1 cellular context compared by ENCODE assay signal in the genomic region with DNA sequence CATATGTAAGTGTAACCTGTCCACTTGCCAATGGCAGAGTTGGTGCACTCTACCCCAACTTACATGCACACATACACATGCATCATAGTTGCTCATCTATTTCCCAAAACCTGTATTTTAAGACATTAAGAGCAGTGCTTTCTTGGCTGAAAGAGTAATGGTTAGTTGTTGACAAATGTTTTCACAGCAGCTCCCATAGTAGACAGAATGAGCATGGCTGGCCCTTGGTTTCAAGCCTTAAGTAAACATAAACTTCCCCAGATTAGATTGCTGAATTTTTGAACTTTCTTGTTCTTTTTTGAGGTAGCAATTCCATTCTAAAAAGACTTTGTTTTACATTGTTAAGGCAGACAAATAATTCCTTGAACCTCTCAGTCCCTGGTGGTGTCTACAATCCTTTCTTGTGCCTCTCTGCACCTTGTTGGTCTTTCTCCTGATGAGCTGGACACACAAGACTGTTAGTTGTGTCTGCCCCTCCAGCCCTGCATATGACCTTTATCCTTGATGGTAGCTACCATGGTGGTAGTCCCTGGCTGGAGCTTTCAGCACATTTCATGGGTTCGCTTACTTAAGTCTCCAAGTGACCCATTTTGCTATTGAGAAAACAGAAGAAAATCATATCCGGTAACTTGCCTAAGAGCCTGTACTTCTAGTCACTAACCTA.
TF ChIP-seq lines count a peak whose summit lies in the region.

No MANE protein-coding gene starts in this region.

TF ChIP-seq in HepG2, 621 proteins besides CTCF, POLR2A, EP300 and RAD21 (continued from another document):
- TF ChIP-seq NFE2 (CRISPR knock-in tag; IDR thresholded peaks at IDR 0.05), result no peak
- no peak for TF ChIP-seq ARID2 (CRISPR knock-in tag; IDR thresholded peaks at IDR 0.05; ENCODE audit: borderline replicate concordance)
- TF ChIP-seq ZNF296 (CRISPR knock-in tag; conservative IDR thresholded peaks at IDR 0.05), result no peak
- TF ChIP-seq ZNF768 (CRISPR knock-in tag; IDR thresholded peaks at IDR 0.05), result no peak
- TF ChIP-seq ZSCAN31 (CRISPR knock-in tag; IDR thresholded peaks at IDR 0.05; ENCODE audit: low read depth), result no peak
- TF ChIP-seq MEF2D (CRISPR knock-in tag; IDR thresholded peaks at IDR 0.05), result no peak
- no peak for TF ChIP-seq JUN (CRISPR knock-in tag; IDR thresholded peaks at IDR 0.05)
- no peak for TF ChIP-seq SYNCRIP (IDR thresholded peaks at IDR 0.05; ENCODE audit: insufficient read depth, low read depth, low read length)
- TF ChIP-seq KDM2A (CRISPR knock-in tag; IDR thresholded peaks at IDR 0.05; ENCODE audit: borderline replicate concordance, low read depth), result no peak
- TF ChIP-seq MBD4 (IDR thresholded peaks at IDR 0.05; ENCODE audit: borderline replicate concordance, low read length), result no peak
- TF ChIP-seq MZF1 (CRISPR knock-in tag; IDR thresholded peaks at IDR 0.05; ENCODE audit: borderline replicate concordance), result no peak
- TF ChIP-seq DNMT3B (CRISPR knock-in tag; conservative IDR thresholded peaks at IDR 0.05), result no peak
- no peak for TF ChIP-seq ZNF589 (CRISPR knock-in tag; conservative IDR thresholded peaks at IDR 0.05)
- no peak for TF ChIP-seq ZKSCAN5 (CRISPR knock-in tag; IDR thresholded peaks at IDR 0.05)
- TF ChIP-seq SUZ12 (IDR thresholded peaks at IDR 0.05; ENCODE audit: low read depth, low read length), result no peak
- TF ChIP-seq ZFP36L1 (CRISPR knock-in tag; IDR thresholded peaks at IDR 0.05), result no peak
- TF ChIP-seq, protein P1, sequence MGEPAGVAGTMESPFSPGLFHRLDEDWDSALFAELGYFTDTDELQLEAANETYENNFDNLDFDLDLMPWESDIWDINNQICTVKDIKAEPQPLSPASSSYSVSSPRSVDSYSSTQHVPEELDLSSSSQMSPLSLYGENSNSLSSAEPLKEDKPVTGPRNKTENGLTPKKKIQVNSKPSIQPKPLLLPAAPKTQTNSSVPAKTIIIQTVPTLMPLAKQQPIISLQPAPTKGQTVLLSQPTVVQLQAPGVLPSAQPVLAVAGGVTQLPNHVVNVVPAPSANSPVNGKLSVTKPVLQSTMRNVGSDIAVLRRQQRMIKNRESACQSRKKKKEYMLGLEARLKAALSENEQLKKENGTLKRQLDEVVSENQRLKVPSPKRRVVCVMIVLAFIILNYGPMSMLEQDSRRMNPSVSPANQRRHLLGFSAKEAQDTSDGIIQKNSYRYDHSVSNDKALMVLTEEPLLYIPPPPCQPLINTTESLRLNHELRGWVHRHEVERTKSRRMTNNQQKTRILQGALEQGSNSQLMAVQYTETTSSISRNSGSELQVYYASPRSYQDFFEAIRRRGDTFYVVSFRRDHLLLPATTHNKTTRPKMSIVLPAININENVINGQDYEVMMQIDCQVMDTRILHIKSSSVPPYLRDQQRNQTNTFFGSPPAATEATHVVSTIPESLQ (CRISPR knock-in tag; conservative IDR thresholded peaks at IDR 0.05), result no peak
- peak; percentile 33; the same call in 1 of the 2 replicates for TF ChIP-seq FOXK1 (CRISPR knock-in tag; IDR thresholded peaks at IDR 0.05; ENCODE audit: borderline replicate concordance, low read depth)
